In genomic region chr2:76455910-76456309, GRCh38 we compare ENCODE assay signal across 41 cellular contexts.
"Had no signal": no experiment of that assay in that cellular context is flagged by ENCODE, and none has a peak within 500 bp of the region (broad histone marks: within the 10 kb centered on the region; RNA-seq: fewer than 3 reads in every experiment).

No MANE protein-coding gene starts in this region.

- H3K4me3 Mint-ChIP-seq: activated naive CD4-positive, alpha-beta T cell treated with anti-CD3 and anti-CD28 coated beads for 36 hours; activated naive CD4-positive, alpha-beta T cell treated with anti-CD3 and anti-CD28 coated beads, Interleukin-2, amount 10 ng/mL, durations not matched to agents 7 days and 5 days; activated naive CD4-positive, alpha-beta T cell treated with anti-CD3 and anti-CD28 coated beads, Interleukin-2, amount 50 U/mL, for 24 hours; activated naive CD8-positive, alpha-beta T cell; activated naive CD8-positive, alpha-beta T cell treated with anti-CD3 and anti-CD28 coated beads for 36 hours; activated naive CD8-positive, alpha-beta T cell treated with anti-CD3 and anti-CD28 coated beads, Interleukin-2, amount 10 ng/mL, durations not matched to agents 7 days and 5 days; activated naive CD8-positive, alpha-beta T cell treated with anti-CD3 and anti-CD28 coated beads, Interleukin-2, amount 50 U/mL, for 24 hours; activated T-cell treated with anti-CD3 and anti-CD28 coated beads, Interleukin-2, amount 50 U/mL, for 24 hours; activated T-cell treated with anti-CD3 and anti-CD28 coated beads, Interleukin-2, amount 50 U/mL, for 4 hours; activated T-cell treated with anti-CD3 and anti-CD28 coated beads, Interleukin-2, amount 50 U/mL, for 72 hours; activated T-helper 1 cell treated with anti-CD3 and anti-CD28 coated beads, Interleukin-12 subunit alpha, Interleukin-12 subunit beta, Interleukin-2, Interleukin-4 antibody, amounts not matched to agents 30 ng/mL and 10 ng/mL and 1 ng/mL, durations not matched to agents 14 hours and 24 hours and 36 hours; activated T-helper 17 cell treated with anti-CD3 and anti-CD28 coated beads, Interleukin-2, amount 50 U/mL, for 72 hours; brain; central memory CD8-positive, alpha-beta T cell had no signal

- ATAC-seq: activated naive CD4-positive, alpha-beta T cell treated with anti-CD3 and anti-CD28 coated beads, Interleukin-2, amount 50 U/mL, for 72 hours; activated naive CD8-positive, alpha-beta T cell treated with anti-CD3 and anti-CD28 coated beads, Interleukin-2, amount 50 U/mL, for 24 hours; activated T-cell treated with anti-CD3 and anti-CD28 coated beads, Interleukin-2, amount 50 U/mL, for 4 hours; activated T-cell treated with anti-CD3 and anti-CD28 coated beads, Interleukin-2, amount 50 U/mL, for 72 hours; activated T-helper 17 cell treated with anti-CD3 and anti-CD28 coated beads, Interleukin-2, amount 50 U/mL, for 72 hours; body of pancreas had no signal

- H3K9me3 Mint-ChIP-seq: activated naive CD4-positive, alpha-beta T cell treated with anti-CD3 and anti-CD28 coated beads, Interleukin-2, amount 10 ng/mL, durations not matched to agents 7 days and 5 days; activated naive CD4-positive, alpha-beta T cell treated with anti-CD3 and anti-CD28 coated beads, Interleukin-2, amount 50 U/mL, for 24 hours; activated naive CD8-positive, alpha-beta T cell treated with anti-CD3 and anti-CD28 coated beads for 36 hours; activated naive CD8-positive, alpha-beta T cell treated with anti-CD3 and anti-CD28 coated beads, Interleukin-2, amount 10 ng/mL, durations not matched to agents 7 days and 5 days; activated naive CD8-positive, alpha-beta T cell treated with anti-CD3 and anti-CD28 coated beads, Interleukin-2, amount 50 U/mL, for 24 hours; activated T-helper 1 cell treated with anti-CD3 and anti-CD28 coated beads, Interleukin-12 subunit alpha, Interleukin-12 subunit beta, Interleukin-2, Interleukin-4 antibody, amounts not matched to agents 30 ng/mL and 10 ng/mL and 1 ng/mL, durations not matched to agents 14 hours and 24 hours and 36 hours; brain had no signal

- H3K4me1 Mint-ChIP-seq: activated naive CD4-positive, alpha-beta T cell treated with anti-CD3 and anti-CD28 coated beads, Interleukin-2, amount 10 ng/mL, durations not matched to agents 7 days and 5 days; activated naive CD4-positive, alpha-beta T cell treated with anti-CD3 and anti-CD28 coated beads, Interleukin-2, amount 50 U/mL, for 24 hours; activated naive CD8-positive, alpha-beta T cell treated with anti-CD3 and anti-CD28 coated beads for 36 hours; activated naive CD8-positive, alpha-beta T cell treated with anti-CD3 and anti-CD28 coated beads, Interleukin-2, amount 10 ng/mL, durations not matched to agents 7 days and 5 days; activated naive CD8-positive, alpha-beta T cell treated with anti-CD3 and anti-CD28 coated beads, Interleukin-2, amount 50 U/mL, for 24 hours; activated T-helper 17 cell treated with anti-CD3 and anti-CD28 coated beads, Interleukin-2, amount 50 U/mL, for 72 hours; brain; central memory CD8-positive, alpha-beta T cell had no signal

- H3K27ac ChIP-seq: adrenal gland, ascending aorta, body of pancreas, brain microvascular endothelial cell, breast epithelium, cardiac muscle cell had no signal

- H3K27ac Mint-ChIP-seq: activated naive CD4-positive, alpha-beta T cell treated with anti-CD3 and anti-CD28 coated beads for 36 hours; activated naive CD4-positive, alpha-beta T cell treated with anti-CD3 and anti-CD28 coated beads, Interleukin-2, amount 10 ng/mL, durations not matched to agents 7 days and 5 days; activated naive CD4-positive, alpha-beta T cell treated with anti-CD3 and anti-CD28 coated beads, Interleukin-2, amount 50 U/mL, for 24 hours; activated naive CD4-positive, alpha-beta T cell treated with anti-CD3 and anti-CD28 coated beads, Interleukin-2, amount 50 U/mL, for 72 hours; activated naive CD8-positive, alpha-beta T cell; activated naive CD8-positive, alpha-beta T cell treated with anti-CD3 and anti-CD28 coated beads for 36 hours; activated naive CD8-positive, alpha-beta T cell treated with anti-CD3 and anti-CD28 coated beads, Interleukin-2, amount 10 ng/mL, durations not matched to agents 7 days and 5 days; activated naive CD8-positive, alpha-beta T cell treated with anti-CD3 and anti-CD28 coated beads, Interleukin-2, amount 50 U/mL, for 24 hours; activated T-cell treated with anti-CD3 and anti-CD28 coated beads, Interleukin-2, amount 50 U/mL, for 24 hours; activated T-cell treated with anti-CD3 and anti-CD28 coated beads, Interleukin-2, amount 50 U/mL, for 72 hours; activated T-helper 1 cell treated with anti-CD3 and anti-CD28 coated beads, Interleukin-12 subunit alpha, Interleukin-12 subunit beta, Interleukin-2, Interleukin-4 antibody, amounts not matched to agents 30 ng/mL and 10 ng/mL and 1 ng/mL, durations not matched to agents 14 hours and 24 hours and 36 hours; activated T-helper 17 cell treated with anti-CD3 and anti-CD28 coated beads, Interleukin-2, amount 50 U/mL, for 72 hours; activated T-helper 2 cell treated with anti-CD3 and anti-CD28 coated beads, Interferon-gamma antibody, Interleukin-2, Interleukin-4, amounts not matched to agents 10 μg/mL and 5 μg/mL and 100 μg/mL, durations not matched to agents 14 hours and 24 hours and 36 hours; brain had no signal

- H3K4me3 ChIP-seq: adrenal gland, ascending aorta, body of pancreas, breast epithelium, cardiac muscle cell had no signal

- FAIRE-seq: astrocyte, bronchial epithelial cell had no signal

- H3K27me3 Mint-ChIP-seq: activated naive CD4-positive, alpha-beta T cell treated with anti-CD3 and anti-CD28 coated beads, Interleukin-2, amount 10 ng/mL, durations not matched to agents 7 days and 5 days; activated naive CD4-positive, alpha-beta T cell treated with anti-CD3 and anti-CD28 coated beads, Interleukin-2, amount 50 U/mL, for 24 hours; activated naive CD8-positive, alpha-beta T cell; activated naive CD8-positive, alpha-beta T cell treated with anti-CD3 and anti-CD28 coated beads for 36 hours; activated naive CD8-positive, alpha-beta T cell treated with anti-CD3 and anti-CD28 coated beads, Interleukin-2, amount 10 ng/mL, durations not matched to agents 7 days and 5 days; activated naive CD8-positive, alpha-beta T cell treated with anti-CD3 and anti-CD28 coated beads, Interleukin-2, amount 50 U/mL, for 24 hours; activated T-cell treated with anti-CD3 and anti-CD28 coated beads, Interleukin-2, amount 50 U/mL, for 24 hours; activated T-helper 17 cell treated with anti-CD3 and anti-CD28 coated beads, Interleukin-2, amount 50 U/mL, for 72 hours; brain; central memory CD8-positive, alpha-beta T cell had no signal

- H3K36me3 Mint-ChIP-seq: activated naive CD4-positive, alpha-beta T cell treated with anti-CD3 and anti-CD28 coated beads, Interleukin-2, amount 10 ng/mL, durations not matched to agents 7 days and 5 days; activated naive CD4-positive, alpha-beta T cell treated with anti-CD3 and anti-CD28 coated beads, Interleukin-2, amount 50 U/mL, for 24 hours; activated naive CD4-positive, alpha-beta T cell treated with anti-CD3 and anti-CD28 coated beads, Interleukin-2, amount 50 U/mL, for 72 hours; activated naive CD8-positive, alpha-beta T cell; activated naive CD8-positive, alpha-beta T cell treated with anti-CD3 and anti-CD28 coated beads for 36 hours; activated naive CD8-positive, alpha-beta T cell treated with anti-CD3 and anti-CD28 coated beads, Interleukin-2, amount 10 ng/mL, durations not matched to agents 7 days and 5 days; brain had no signal

- H3K27me3 ChIP-seq: adrenal gland, ascending aorta, body of pancreas, brain microvascular endothelial cell, breast epithelium, cardiac muscle cell had no signal

- H3K36me3 ChIP-seq: adrenal gland, ascending aorta, brain microvascular endothelial cell, breast epithelium, cardiac muscle cell had no signal

- H3K4me1 ChIP-seq: adrenal gland, ascending aorta, body of pancreas, breast epithelium had no signal

- H3K9me3 ChIP-seq: ascending aorta, body of pancreas, breast epithelium had no signal

- DNase-seq: activated effector memory CD4-positive, alpha-beta T cell treated with anti-CD3 and anti-CD28 coated beads, Interleukin-2, amount 50 U/mL, for 16 hours; activated effector memory CD4-positive, alpha-beta T cell treated with Interleukin-2 at 50 U/mL for 16 hours; activated gamma-delta T cell; activated gamma-delta T cell treated with Interleukin-2 at 50 U/mL for 16 hours; activated naive CD4-positive, alpha-beta T cell; activated naive CD4-positive, alpha-beta T cell treated with anti-CD3 and anti-CD28 coated beads for 36 hours; activated naive CD4-positive, alpha-beta T cell treated with anti-CD3 and anti-CD28 coated beads, Interleukin-2, amount 10 ng/mL, durations not matched to agents 7 days and 5 days; activated naive CD4-positive, alpha-beta T cell treated with anti-CD3 and anti-CD28 coated beads, Interleukin-2, amount 50 U/mL, for 16 hours; activated naive CD4-positive, alpha-beta T cell treated with Interleukin-2 at 50 U/mL for 16 hours; activated naive CD8-positive, alpha-beta T cell treated with anti-CD3 and anti-CD28 coated beads for 36 hours; activated naive CD8-positive, alpha-beta T cell treated with anti-CD3 and anti-CD28 coated beads, Interleukin-2, amount 10 ng/mL, durations not matched to agents 7 days and 5 days; activated naive CD8-positive, alpha-beta T cell treated with anti-CD3 and anti-CD28 coated beads, Interleukin-2, amount 50 U/mL, for 24 hours; activated T-cell treated with anti-CD3 and anti-CD28 coated beads for 4 hours; activated T-cell treated with anti-CD3 and anti-CD28 coated beads, Interleukin-2, amount 50 U/mL, for 1 hour; activated T-cell treated with anti-CD3 and anti-CD28 coated beads, Interleukin-2, amount 50 U/mL, for 24 hours; activated T-cell treated with anti-CD3 and anti-CD28 coated beads, Interleukin-2, amount 50 U/mL, for 4 hours; activated T-cell treated with anti-CD3 and anti-CD28 coated beads, Interleukin-2, amount 50 U/mL, for 48 hours; activated T-cell treated with anti-CD3 and anti-CD28 coated beads, Interleukin-2, amount 50 U/mL, for 72 hours; adrenal gland; amniotic stem cell; amygdala; anterior cingulate cortex; aorta; body of pancreas; brain microvascular endothelial cell; caudate nucleus; central memory CD4-positive, alpha-beta T cell; cerebellar nuclear complex had no signal
